8 cellular contexts compared by ENCODE assay signal in the genomic region with DNA sequence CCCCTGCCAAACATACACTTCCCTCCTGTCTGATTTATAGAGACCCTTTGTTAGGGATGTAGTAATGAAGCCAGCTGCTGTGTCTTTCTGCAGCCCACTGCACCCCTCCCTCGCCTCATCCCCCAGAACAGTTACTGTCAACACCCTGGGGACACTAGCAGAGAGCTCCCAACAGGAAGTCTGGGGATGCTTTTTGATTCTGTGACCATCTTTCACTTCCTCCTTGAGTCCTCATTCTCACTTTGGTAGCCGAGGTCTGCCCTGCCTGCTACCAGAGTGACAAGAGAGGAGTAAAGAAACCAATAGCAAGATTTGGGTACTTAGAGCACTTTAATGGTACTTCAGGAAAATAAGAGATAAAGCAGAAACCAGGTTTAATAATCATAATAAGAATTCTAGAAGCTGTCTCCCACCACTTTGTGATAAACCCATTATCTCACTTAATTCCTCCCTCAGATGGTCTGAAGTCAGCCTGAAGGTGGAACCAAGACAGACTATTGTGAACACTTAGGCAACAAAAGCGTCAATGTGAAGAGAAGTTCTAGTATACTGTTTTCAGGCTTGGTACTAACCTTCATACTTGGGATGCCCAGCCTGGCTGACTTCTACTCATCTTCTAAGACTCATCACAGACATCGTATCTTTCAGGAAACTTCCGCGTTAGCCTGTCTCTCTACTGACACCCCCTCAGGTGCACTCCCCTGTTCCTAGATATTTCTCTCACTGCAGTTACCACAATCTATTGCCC.
DNase-seq lines count a peak whose midpoint lies in the region; ATAC-seq, FAIRE-seq and TF ChIP-seq lines count a peak whose summit lies in the region.

No MANE protein-coding gene starts in this region.

- peak overlapping the region; percentile 39 for H3K4me2 ChIP-seq in MM.1S (ENCODE audit: low read depth, low read length)

- 63 to 70% methylated on average over 6 of the region's 6 CpGs for WGBS in heart right ventricle, 2 donors

- ATAC-seq in GM18873 (IDR thresholded peaks at IDR 0.05; ENCODE audit: low FRiP score, unreplicated experiment): peak; percentile 99
- peak; percentile 99 for ATAC-seq in HG02623 (IDR thresholded peaks at IDR 0.05; ENCODE audit: unreplicated experiment)
- peak; percentile 53 to 70 for ATAC-seq in naive thymus-derived CD8-positive, alpha-beta T cell
- no peak for ATAC-seq in heart right ventricle

- peak overlapping the region in 6 of 10 donors; percentile 25 to 64 (median 52) for H3K27ac Mint-ChIP-seq in naive thymus-derived CD8-positive, alpha-beta T cell

- no peaks in the 10 kb centered on the region for H4K20me1 ChIP-seq in MM.1S (ENCODE audit: insufficient read depth, low read length)

- peak overlapping the region; percentile 39 for H2AFZ ChIP-seq in MM.1S (ENCODE audit: low read length)

- H3K4me1 Mint-ChIP-seq in naive thymus-derived CD8-positive, alpha-beta T cell: peaks cover 8 to 48% (median 15%) of the 10 kb centered on the region in 4 donors

- no peaks in the 10 kb centered on the region for H3K9me3 ChIP-seq in MM.1S (replicated peaks; ENCODE audit: insufficient read depth, low read length)
- H3K9me3 ChIP-seq in heart right ventricle: no peaks in the 10 kb centered on the region

- POLR2A ChIA-PET in naive thymus-derived CD8-positive, alpha-beta T cell (lab: Charles Lee): no interaction called here

- no peak for TF ChIP-seq CTCF in MM.1S (IDR thresholded peaks at IDR 0.05; ENCODE audit: low read length)
- TF ChIP-seq CTCF in D721Med (IDR thresholded peaks at IDR 0.05; ENCODE audit: insufficient read depth, missing control alignments): no peak
- TF ChIP-seq CTCF in heart right ventricle (IDR thresholded peaks at IDR 0.05): no peak

- H3K4me3 ChIP-seq in MM.1S (ENCODE audit: low read length) (peak overlapping the region; percentile 8; the same call in 1 of the 2 replicates), heart right ventricle (no peak overlapping the region)

- peaks cover 8% of the 10 kb centered on the region; the same call in 1 of the 2 replicates for H3F3A ChIP-seq in MM.1S (ENCODE audit: insufficient read depth, low read length)

- H3K79me2 ChIP-seq in MM.1S (ENCODE audit: low read length): no peaks in the 10 kb centered on the region

- no peaks in the 10 kb centered on the region for H3K9me2 ChIP-seq in MM.1S (replicated peaks; ENCODE audit: insufficient read depth, low read length)

- no peaks in the 10 kb centered on the region for H3K27me3 ChIP-seq in MM.1S (replicated peaks; ENCODE audit: insufficient read depth, low read length)
- no peaks in the 10 kb centered on the region for H3K27me3 ChIP-seq in heart right ventricle

- H3K9me3 Mint-ChIP-seq in naive thymus-derived CD8-positive, alpha-beta T cell: peaks cover 0 to 4% (median 0%) of the 10 kb centered on the region in 9 donors

- DNase-seq in MM.1S (peak; percentile 59), H4 (ENCODE audit: low spot score) (no peak), D721Med (ENCODE audit: insufficient read length, low spot score) (no peak), heart right ventricle (no peak), NCI-H345 treated with DMSO at 0.1 percent for 48 hours (lab: John Stamatoyannopoulos, UW; ENCODE audit: unreplicated experiment) (no peak)
- peak in 2 of 10 donors; percentile 4 to 27 for DNase-seq in naive thymus-derived CD8-positive, alpha-beta T cell

- no peaks in the 10 kb centered on the region for H3K36me3 Mint-ChIP-seq in naive thymus-derived CD8-positive, alpha-beta T cell

- H3K27ac ChIP-seq in MM.1S (ENCODE audit: low read length) (peak overlapping the region; percentile 54; the same call in 1 of the 2 replicates), heart right ventricle (no peak overlapping the region)

- peaks cover 39% of the 10 kb centered on the region for H3K4me1 ChIP-seq in MM.1S (ENCODE audit: low read length)
- H3K4me1 ChIP-seq in heart right ventricle: peaks cover 0 to 8% (median 0%) of the 10 kb centered on the region in 9 donors

- H3K4me3 Mint-ChIP-seq in naive thymus-derived CD8-positive, alpha-beta T cell: peak overlapping the region in 5 of 10 donors; percentile 26 to 62 (median 38)

- no peaks in the 10 kb centered on the region for H3K27me3 Mint-ChIP-seq in naive thymus-derived CD8-positive, alpha-beta T cell

- FAIRE-seq in D721Med (lab: Jason Lieb, UNC): no peak

- no peak overlapping the region for H3K9ac ChIP-seq in MM.1S (ENCODE audit: low read length)

- no peaks in the 10 kb centered on the region for H3K36me3 ChIP-seq in MM.1S (replicated peaks; ENCODE audit: insufficient read depth, low read length)
- H3K36me3 ChIP-seq in heart right ventricle: no peaks in the 10 kb centered on the region

- intact Hi-C loops in heart right ventricle (cut with DNase I): no loop called here

Comparison
In these comparisons a context has a peak if more than half of its experiments do, and no peak if none do; other contexts are left out.
1. ATAC-seq: peak in GM18873 (single experiment), HG02623 (single experiment) and naive thymus-derived CD8-positive, alpha-beta T cell (2 of 2); none in heart right ventricle (0 of 8).